8 cellular contexts compared by ENCODE assay signal in genomic region chr19:42295831-42296525, GRCh38. TPM values are rescaled to one million over a fixed set of nuclear protein-coding genes. Genes with fewer than 3 reads are reported as not detected.
DNase-seq lines count a peak whose midpoint lies in the region; ATAC-seq and TF ChIP-seq lines count a peak whose summit lies in the region.

No MANE protein-coding gene starts in this region.

- peak; percentile 77 for ATAC-seq in Right ventricle myocardium inferior
- ATAC-seq in HG03521 (IDR thresholded peaks at IDR 0.05; ENCODE audit: unreplicated experiment): no peak

- peak; percentile 69 to 73 for DNase-seq in NCI-H2081 (lab: John Stamatoyannopoulos, UW)
- no peak for DNase-seq in NCI-H2081 treated with DMSO at 0.1 percent for 48 hours (lab: John Stamatoyannopoulos, UW)
- DNase-seq in LNCaP clone FGC (ENCODE audit: low read depth): no peak
- no peak for DNase-seq in SK-N-MC (ENCODE audit: low read depth, low spot score)
- DNase-seq in activated naive CD4-positive, alpha-beta T cell treated with Interleukin-2 at 50 U/mL for 16 hours: peak; percentile 91
- peak; percentile 89 for DNase-seq in Right ventricle myocardium inferior (ENCODE audit: missing footprints)
- peak; percentile 85 for DNase-seq in retina

- TF ChIP-seq CTCF in LNCaP clone FGC (IDR thresholded peaks at IDR 0.05; ENCODE audit: control insufficient read depth, extremely low read depth, insufficient read depth): peak; percentile 68

- peak overlapping the region; percentile 46; the same call in 1 of the 2 replicates for H3K27ac ChIP-seq in SK-N-MC

- no peaks in the 10 kb centered on the region for H3K9me3 ChIP-seq in SK-N-MC (ENCODE audit: low read depth, low read length)

- H3K9ac ChIP-seq in SK-N-MC (ENCODE audit: insufficient read length): no peak overlapping the region

- H3K4me3 ChIP-seq in LNCaP clone FGC (ENCODE audit: low read depth, low read length): no peak overlapping the region
- H3K4me3 ChIP-seq in SK-N-MC: no peak overlapping the region

- intact Hi-C loops in Right ventricle myocardium inferior (cut with DNase I): loop anchor here (2.0 kb wide), 1 partner anchor 163 kb away; the partner anchor contains the start of gene POU2F2

- H3K36me3 ChIP-seq in SK-N-MC (ENCODE audit: insufficient read depth, low read length): peaks cover 60% of the 10 kb centered on the region

RNA-seq across cellular contexts. Expression of gene PRR19, which starts 6.0 kb away (rescaled TPM):
- total RNA-seq in Right ventricle myocardium inferior: 0.51 TPM

RNA-seq across cellular contexts. Expression of gene PAFAH1B3, which starts 6.4 kb away (rescaled TPM):
- total RNA-seq in Right ventricle myocardium inferior: 3.7 TPM

RNA-seq across cellular contexts. Expression of gene TMEM145, which starts 17.1 kb away (rescaled TPM):
- 0.16 TPM for total RNA-seq in Right ventricle myocardium inferior

RNA-seq across cellular contexts. Expression of gene CIC, which starts 26.9 kb away (rescaled TPM):
- total RNA-seq in Right ventricle myocardium inferior: 34.6 TPM

RNA-seq across cellular contexts. Expression of gene MEGF8, which starts 29.5 kb away (rescaled TPM):
- 32.6 TPM for total RNA-seq in Right ventricle myocardium inferior

Comparison
In these comparisons a context has a peak if more than half of its experiments do, and no peak if none do; other contexts are left out.
1. DNase-seq: peak in NCI-H2081 (2 of 2), activated naive CD4-positive, alpha-beta T cell treated with Interleukin-2 at 50 U/mL for 16 hours (single experiment), Right ventricle myocardium inferior (single experiment) and retina (single experiment); none in NCI-H2081 treated with DMSO at 0.1 percent for 48 hours (single experiment), LNCaP clone FGC (single experiment) and SK-N-MC (single experiment).